In genomic region chr7:142303650-142304049, GRCh38 we compare ENCODE assay signal across 10 cellular contexts. TPM values are rescaled to one million over a fixed set of nuclear protein-coding genes. Genes with fewer than 3 reads are reported as not detected.
DNase-seq lines count a peak whose midpoint lies in the region; ATAC-seq, FAIRE-seq and TF ChIP-seq lines count a peak whose summit lies in the region.
"Had no signal": no experiment of that assay in that cellular context is flagged by ENCODE, and none has a peak within 500 bp of the region (broad histone marks: within the 10 kb centered on the region; RNA-seq: fewer than 3 reads in every experiment).

No MANE protein-coding gene starts in this region.

- H3K9me3 ChIP-seq in mammary epithelial cell (replicated peaks; ENCODE audit: insufficient read depth, low read length) (no peaks in the 10 kb centered on the region), small intestine (ENCODE audit: control insufficient read depth, low read depth) (no peaks in the 10 kb centered on the region), stomach (no peaks in the 10 kb centered on the region)

- no peak overlapping the region for H3K4me3 ChIP-seq in mammary epithelial cell (replicated peaks in 1 of 3; ENCODE audit: insufficient read depth in 1 of 3, low read depth in 2 of 3, low read length in 3 of 3)
- no peak overlapping the region for H3K4me3 ChIP-seq in small intestine (ENCODE audit: low read depth in 1 of 2, low read length in 2 of 2)
- no peak overlapping the region for H3K4me3 ChIP-seq in stomach

- peaks cover 7% of the 10 kb centered on the region for H3K27me3 Mint-ChIP-seq in activated CD4-positive, alpha-beta T cell treated with anti-CD3 and anti-CD28 coated beads, Interleukin-2, amount 10 ng/mL, durations not matched to agents 7 days and 5 days

- intact Hi-C loops in mammary epithelial cell (cut with micrococcal nuclease) = loop anchor here (2.0 kb wide), 2 partner anchors 55 to 151 kb away; no protein-coding TSS in a partner anchor
- intact Hi-C loops in stomach (cut with DNase I; ENCODE audit: low total_unique reads) = no loop called here
- intact Hi-C loops in sciatic nerve (cut with DNase I) = no loop called here

- no peak for TF ChIP-seq EP300 in stomach (IDR thresholded peaks at IDR 0.05)

- H3K27ac ChIP-seq in mammary epithelial cell (ENCODE audit: insufficient read depth, low read depth, low read length) (no peak overlapping the region), small intestine (ENCODE audit: low read depth in 1 of 2, low read length in 1 of 2) (no peak overlapping the region), stomach (no peak overlapping the region)

- no peaks in the 10 kb centered on the region for H3K4me1 ChIP-seq in mammary epithelial cell (ENCODE audit: insufficient read depth, low read length)
- H3K4me1 ChIP-seq in small intestine (ENCODE audit: control insufficient read depth in 2 of 2, insufficient read depth in 1 of 2, low read depth in 1 of 2, low read length in 1 of 2) = no peaks in the 10 kb centered on the region
- H3K4me1 ChIP-seq in stomach = no peaks in the 10 kb centered on the region

- BruUV-seq in mammary epithelial cell (replicated peaks; lab: Mats Ljungman, UMichigan) = no TSS peak

- no peak overlapping the region for H3K4me3 Mint-ChIP-seq in activated CD4-positive, alpha-beta T cell treated with anti-CD3 and anti-CD28 coated beads, Interleukin-2, amount 10 ng/mL, durations not matched to agents 7 days and 5 days
- H3K4me3 Mint-ChIP-seq: IgD-negative memory B cell, natural killer cell had no signal

- dilution Hi-C loops in mammary epithelial cell (cut with HindIII; ENCODE audit: low sequenced_read_pairs) = no loop called here

- no peaks in the 10 kb centered on the region for H3K36me3 Mint-ChIP-seq in activated CD4-positive, alpha-beta T cell treated with anti-CD3 and anti-CD28 coated beads, Interleukin-2, amount 10 ng/mL, durations not matched to agents 7 days and 5 days (ENCODE audit: low read depth)
- H3K36me3 Mint-ChIP-seq: IgD-negative memory B cell, natural killer cell had no signal

- H3K4me2 ChIP-seq in mammary epithelial cell (ENCODE audit: insufficient read depth, low read depth, low read length) = no peak overlapping the region

- POLR2A ChIA-PET in activated CD4-positive, alpha-beta T cell treated with anti-CD3 and anti-CD28 coated beads, Interleukin-2, amount 10 ng/mL, durations not matched to agents 7 days and 5 days (lab: Charles Lee) = interaction anchor here (0.7 kb wide), 1 partner anchor 24 kb away, joined by 3 read pairs; no protein-coding TSS in a partner anchor

- ATAC-seq in HG03135 (IDR thresholded peaks at IDR 0.05; ENCODE audit: unreplicated experiment) = no peak
- no peak for ATAC-seq in sciatic nerve

- no peak for TF ChIP-seq POLR2A in stomach (IDR thresholded peaks at IDR 0.05)

- no peaks in the 10 kb centered on the region for H4K20me1 ChIP-seq in mammary epithelial cell (ENCODE audit: insufficient read depth, low read length)

- in situ Hi-C loops in mammary epithelial cell (cut with MboI; ENCODE audit: low sequenced_read_pairs in 2 of 2) = no loop called here

- H3K79me2 ChIP-seq in mammary epithelial cell (ENCODE audit: insufficient read depth, low read length) = no peaks in the 10 kb centered on the region

- H3K9ac ChIP-seq in mammary epithelial cell (ENCODE audit: insufficient read depth, low read length) = no peak overlapping the region

- no peak for FAIRE-seq in small intestine (lab: Jason Lieb, UNC)

- no peaks in the 10 kb centered on the region for H3K9me3 Mint-ChIP-seq in activated CD4-positive, alpha-beta T cell treated with anti-CD3 and anti-CD28 coated beads, Interleukin-2, amount 10 ng/mL, durations not matched to agents 7 days and 5 days
- H3K9me3 Mint-ChIP-seq: natural killer cell had no signal

- TF ChIP-seq CTCF in mammary epithelial cell (conservative IDR thresholded peaks at IDR 0.05 in 1 of 2, IDR thresholded peaks at IDR 0.05 in 1 of 2; ENCODE audit: extremely low read depth in 1 of 2, insufficient read depth in 1 of 2, low read depth in 1 of 2, low read length in 2 of 2) = peak; percentile 33 to 57
- TF ChIP-seq CTCF in stomach (IDR thresholded peaks at IDR 0.05) = no peak

- H3K27ac Mint-ChIP-seq in activated CD4-positive, alpha-beta T cell treated with anti-CD3 and anti-CD28 coated beads, Interleukin-2, amount 10 ng/mL, durations not matched to agents 7 days and 5 days = no peak overlapping the region
- H3K27ac Mint-ChIP-seq: IgD-negative memory B cell, natural killer cell had no signal

- no peaks in the 10 kb centered on the region for H3K36me3 ChIP-seq in mammary epithelial cell (ENCODE audit: insufficient read depth, low read length)
- H3K36me3 ChIP-seq in small intestine (ENCODE audit: control insufficient read depth in 2 of 2, insufficient read depth in 2 of 2, low read length in 2 of 2) = no peaks in the 10 kb centered on the region
- no peaks in the 10 kb centered on the region for H3K36me3 ChIP-seq in stomach

- 27% methylated on average over 2 of the region's 2 CpGs for WGBS in mammary epithelial cell (ENCODE audit: low coverage, missing lambda C conversion rate)
- 13 to 18% (median 17%) methylated on average over 2 of the region's 2 CpGs for WGBS in small intestine, 3 donors
- WGBS in stomach, 5 donors = 15 to 22% (median 17%) methylated on average over 2 of the region's 2 CpGs

- CTCF ChIA-PET in activated CD4-positive, alpha-beta T cell treated with anti-CD3 and anti-CD28 coated beads, Interleukin-2, amount 10 ng/mL, durations not matched to agents 7 days and 5 days (lab: Charles Lee) = interaction anchor here (0.9 to 1.9 kb wide), 5 partner anchors 9 to 328 kb away, joined by 3 to 7 read pairs (median 4); no protein-coding TSS in a partner anchor
- CTCF ChIA-PET in mammary epithelial cell (lab: Charles Lee; ENCODE audit: low non-redundant PET) = no interaction called here

- peaks cover 23% of the 10 kb centered on the region for H3K4me1 Mint-ChIP-seq in activated CD4-positive, alpha-beta T cell treated with anti-CD3 and anti-CD28 coated beads, Interleukin-2, amount 10 ng/mL, durations not matched to agents 7 days and 5 days

- no peak overlapping the region for H2AFZ ChIP-seq in mammary epithelial cell (ENCODE audit: low read depth, low read length)

- H3K27me3 ChIP-seq in mammary epithelial cell (ENCODE audit: insufficient read depth, low read length) = peaks cover 3% of the 10 kb centered on the region
- H3K27me3 ChIP-seq in small intestine (ENCODE audit: control insufficient read depth in 2 of 2, insufficient read depth in 2 of 2, low read length in 2 of 2) = no peaks in the 10 kb centered on the region
- no peaks in the 10 kb centered on the region for H3K27me3 ChIP-seq in stomach

- DNase-seq in activated CD4-positive, alpha-beta T cell treated with anti-CD3 and anti-CD28 coated beads, Interleukin-2, amount 10 ng/mL, durations not matched to agents 7 days and 5 days = peak; percentile 33
- DNase-seq in activated CD4-positive, alpha-beta T cell treated with anti-CD3 and anti-CD28 coated beads for 48 hours = no peak
- peak; percentile 31 for DNase-seq in LHCN-M2 (ENCODE audit: low read depth)
- no peak for DNase-seq in mammary epithelial cell
- peak; percentile 40 for DNase-seq in small intestine
- no peak for DNase-seq in stomach
- no peak for DNase-seq in sciatic nerve (ENCODE audit: low spot score)
- DNase-seq: natural killer cell had no signal

RNA-seq across cellular contexts. Expression of gene PRSS58, which starts 45.8 kb away (rescaled TPM):
- total RNA-seq in activated CD4-positive, alpha-beta T cell treated with anti-CD3 and anti-CD28 coated beads, Interleukin-2, amount 10 ng/mL, durations not matched to agents 7 days and 5 days = not detected
- total RNA-seq in LHCN-M2 (2014; rRNA removed) = not detected in 2 replicates
- polyA plus RNA-seq in LHCN-M2 (2012) = not detected
- not detected for total RNA-seq in mammary epithelial cell
- polyA plus RNA-seq in mammary epithelial cell = not detected
- polyA minus RNA-seq in mammary epithelial cell = not detected
- not detected for polyA plus RNA-seq in small intestine
- total RNA-seq in stomach = not detected
- polyA plus RNA-seq in stomach = not detected
- not detected for total RNA-seq in sciatic nerve
- total RNA-seq: natural killer cell had no signal
- polyA plus RNA-seq: IgD-negative memory B cell had no signal

Comparison
In these comparisons a context has a peak if more than half of its experiments do, and no peak if none do; other contexts are left out.
1. DNase-seq: peak in activated CD4-positive, alpha-beta T cell treated with anti-CD3 and anti-CD28 coated beads, Interleukin-2, amount 10 ng/mL, durations not matched to agents 7 days and 5 days (single experiment), LHCN-M2 (single experiment) and small intestine (single experiment); none in activated CD4-positive, alpha-beta T cell treated with anti-CD3 and anti-CD28 coated beads for 48 hours (single experiment), mammary epithelial cell (single experiment), stomach (single experiment) and sciatic nerve (single experiment).
2. CTCF ChIP-seq: peak in mammary epithelial cell (2 of 2); none in stomach (0 of 7).